In the genomic region with DNA sequence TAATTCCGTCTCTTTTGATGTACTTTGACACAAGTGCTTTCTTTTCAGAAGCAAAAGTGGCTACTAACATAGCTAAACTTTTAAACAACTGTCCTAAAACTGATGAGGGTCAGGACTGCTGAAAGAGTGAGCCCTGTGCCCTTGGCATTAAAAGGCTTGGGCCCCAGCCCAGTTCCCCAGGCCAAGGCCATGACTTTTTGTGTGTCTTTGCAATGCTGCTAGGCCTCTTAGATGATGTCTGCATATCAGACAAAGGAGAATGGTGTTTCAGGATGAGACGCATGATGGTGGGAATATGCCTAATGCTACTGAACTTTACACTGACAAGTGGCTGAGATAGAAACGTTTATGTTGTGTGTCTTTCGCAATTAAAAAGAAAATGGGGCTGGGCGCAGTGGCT, we compare ENCODE assay signal across 24 cellular contexts. TPM values are rescaled to one million over a fixed set of nuclear protein-coding genes. Genes with fewer than 3 reads are reported as not detected.
DNase-seq lines count a peak whose midpoint lies in the region; ATAC-seq, FAIRE-seq and TF ChIP-seq lines count a peak whose summit lies in the region.
"Had no signal": no experiment of that assay in that cellular context is flagged by ENCODE, and none has a peak within 500 bp of the region (broad histone marks: within the 10 kb centered on the region; RNA-seq: fewer than 3 reads in every experiment).

No MANE protein-coding gene starts in this region.

- ATAC-seq in HepG2 (no peak), right lobe of liver (no peak), K562 (no peak), HG02870 (IDR thresholded peaks at IDR 0.05; ENCODE audit: unreplicated experiment) (no peak), body of pancreas (no peak), Right ventricle myocardium superior (ENCODE audit: poor library complexity) (no peak)
- ATAC-seq: CD8-positive, alpha-beta T cell had no signal

- H3K9me3 ChIP-seq in HepG2 (ENCODE audit: low read length), result no peaks in the 10 kb centered on the region
- H3K9me3 ChIP-seq in right lobe of liver, result no peaks in the 10 kb centered on the region
- no peaks in the 10 kb centered on the region for H3K9me3 ChIP-seq in K562 (replicated peaks; ENCODE audit: control insufficient read depth, insufficient read depth, low read depth, low read length)
- no peaks in the 10 kb centered on the region for H3K9me3 ChIP-seq in vagina
- H3K9me3 ChIP-seq in body of pancreas, result no peaks in the 10 kb centered on the region
- H3K9me3 ChIP-seq: BLaER1, Caco-2 had no signal

- H3K9ac ChIP-seq in HepG2 (ENCODE audit: insufficient read depth, low read depth, low read length), result no peak overlapping the region
- no peak overlapping the region for H3K9ac ChIP-seq in K562 (ENCODE audit: insufficient read depth in 1 of 2, low read depth in 2 of 2, low read length in 2 of 2)
- H3K9ac ChIP-seq: BLaER1, GM23248 had no signal

- H3K4me2 ChIP-seq in HepG2 (ENCODE audit: low read depth, low read length) (no peak overlapping the region), K562 (ENCODE audit: insufficient read depth, low read length) (no peak overlapping the region)
- H3K4me2 ChIP-seq: BLaER1 had no signal

- TF ChIP-seq CTCF in HepG2 (CRISPR knock-in tag; IDR thresholded peaks at IDR 0.05), result no peak
- TF ChIP-seq CTCF in right lobe of liver (IDR thresholded peaks at IDR 0.05), result no peak
- TF ChIP-seq CTCF in K562 (IDR thresholded peaks at IDR 0.05 in 2 of 3, conservative IDR thresholded peaks at IDR 0.05 in 1 of 3; ENCODE audit: insufficient read depth in 2 of 3, low read depth in 1 of 3, low read length in 3 of 3), result no peak
- no peak for TF ChIP-seq CTCF in vagina (IDR thresholded peaks at IDR 0.05)
- TF ChIP-seq CTCF in body of pancreas (IDR thresholded peaks at IDR 0.05), result no peak

- POLR2A ChIA-PET in HepG2 (lab: Yijun Ruan, JAX), result no interaction called here
- POLR2A ChIA-PET in K562 (lab: Yijun Ruan, JAX), result no interaction called here

- H2AFZ ChIP-seq in HepG2 (ENCODE audit: low read length) (no peak overlapping the region), K562 (ENCODE audit: low read depth, low read length) (no peak overlapping the region)

- no peaks in the 10 kb centered on the region for H3K79me2 ChIP-seq in HepG2 (ENCODE audit: insufficient read depth, low read length)
- H3K79me2 ChIP-seq in K562 (ENCODE audit: control insufficient read depth, insufficient read depth, low read length), result no peaks in the 10 kb centered on the region

- no peak for TF ChIP-seq RAD21 in HepG2 (CRISPR knock-in tag; IDR thresholded peaks at IDR 0.05)
- no peak for TF ChIP-seq RAD21 in K562 (CRISPR knock-in tag; conservative IDR thresholded peaks at IDR 0.05 in 1 of 2, IDR thresholded peaks at IDR 0.05 in 1 of 2)

- TF ChIP-seq EP300 in HepG2 (IDR thresholded peaks at IDR 0.05; ENCODE audit: low read depth in 2 of 2, low read length in 2 of 2), result no peak
- TF ChIP-seq EP300 in HepG2 (CRISPR knock-in tag; IDR thresholded peaks at IDR 0.05; ENCODE audit: borderline replicate concordance), result no peak
- TF ChIP-seq EP300 in K562 (IDR thresholded peaks at IDR 0.05; ENCODE audit: low read length), result no peak

- in situ Hi-C loops in HepG2 (cut with HindIII; ENCODE audit: extremely low pct_ligation_motif_present, low pct_unique_long_range_greater_than_20kb) (no loop called here), K562 (cut with MboI) (no loop called here)

- H3K4me1 ChIP-seq in HepG2 (ENCODE audit: insufficient read depth, low read length) (peaks cover 17% of the 10 kb centered on the region), right lobe of liver (peaks cover 0 to 6% (median 0%) of the 10 kb centered on the region in 4 donors), K562 (replicated peaks in 1 of 2; ENCODE audit: control insufficient read depth in 2 of 2, insufficient read depth in 2 of 2, low read length in 2 of 2) (0 out of 5 replicates have a peak, but pooled peaks cover 0 to 5% of the 10 kb centered on the region in 2 experiments), vagina (no peaks in the 10 kb centered on the region), body of pancreas (no peaks in the 10 kb centered on the region)
- H3K4me1 ChIP-seq: BLaER1, Caco-2 had no signal

- H3K27ac ChIP-seq in HepG2 (ENCODE audit: extremely low read length, insufficient read depth, low read length) (no peak overlapping the region), right lobe of liver (no peak overlapping the region), K562 (ENCODE audit: extremely low read depth, low read depth, low read length) (no peak overlapping the region), vagina (no peak overlapping the region), body of pancreas (no peak overlapping the region)
- H3K27ac ChIP-seq: 22Rv1, BLaER1, C4-2B, GM23248 had no signal

- no peak overlapping the region for H3K4me3 ChIP-seq in HepG2 (replicated peaks in 1 of 3; ENCODE audit: insufficient read depth in 1 of 3, low read depth in 2 of 3, low read length in 3 of 3)
- no peak overlapping the region for H3K4me3 ChIP-seq in right lobe of liver
- H3K4me3 ChIP-seq in K562, result no peak overlapping the region
- no peak overlapping the region for H3K4me3 ChIP-seq in vagina
- H3K4me3 ChIP-seq in body of pancreas, result no peak overlapping the region
- H3K4me3 ChIP-seq: BLaER1, GM23248 had no signal

- CTCF ChIA-PET in HepG2 (lab: Yijun Ruan, JAX; ENCODE audit: low intra/inter-chr PET ratio, low total read pairs) (no interaction called here), K562 (lab: Yijun Ruan, JAX; ENCODE audit: low intra/inter-chr PET ratio) (interaction anchor here (0.7 kb wide), 1 partner anchor 17 kb away, joined by 4 read pairs; no protein-coding TSS in a partner anchor)

- H3K36me3 ChIP-seq in HepG2 (replicated peaks in 1 of 2; ENCODE audit: control insufficient read depth in 1 of 2, insufficient read depth in 2 of 2, low read length in 2 of 2) (peaks cover 0 to 1% of the 10 kb centered on the region in 2 experiments; a peak in 1 of 5 replicates), right lobe of liver (peaks cover 0 to 3% (median 0%) of the 10 kb centered on the region in 4 donors), K562 (ENCODE audit: control insufficient read depth, insufficient read depth, low read length) (no peaks in the 10 kb centered on the region), vagina (no peaks in the 10 kb centered on the region), body of pancreas (replicated peaks in 1 of 2; ENCODE audit: insufficient read depth in 1 of 2, low read depth in 2 of 2) (no peaks in the 10 kb centered on the region)
- H3K36me3 ChIP-seq: BLaER1 had no signal

- intact Hi-C loops in HepG2 (cut with micrococcal nuclease; ENCODE audit: unreplicated experiment) (no loop called here), right lobe of liver (cut with DNase I) (no loop called here), K562 (cut with micrococcal nuclease) (no loop called here), vagina (cut with DNase I) (no loop called here), body of pancreas (cut with DNase I) (no loop called here), Right ventricle myocardium superior (cut with DNase I) (no loop called here)

- BruUV-seq in HepG2 (replicated peaks; lab: Mats Ljungman, UMichigan) (no TSS peak), K562 (replicated peaks; lab: Mats Ljungman, UMichigan) (no TSS peak)

- H3K27me3 ChIP-seq in HepG2 (ENCODE audit: control insufficient read depth in 1 of 2, insufficient read depth in 2 of 2, low read length in 2 of 2), result no peaks in the 10 kb centered on the region
- H3K27me3 ChIP-seq in right lobe of liver, result no peaks in the 10 kb centered on the region
- H3K27me3 ChIP-seq in K562 (ENCODE audit: control insufficient read depth in 2 of 2, insufficient read depth in 2 of 2, low read length in 2 of 2), result peaks cover 38 to 50% of the 10 kb centered on the region in 2 experiments
- H3K27me3 ChIP-seq in vagina, result no peaks in the 10 kb centered on the region
- H3K27me3 ChIP-seq in body of pancreas, result no peaks in the 10 kb centered on the region
- H3K27me3 ChIP-seq: BLaER1 had no signal

- 77% methylated on average over 5 of the region's 5 CpGs for WGBS in HepG2 (ENCODE audit: low lambda C conversion rate)
- WGBS in right lobe of liver (ENCODE audit: insufficient coverage, low coverage, low lambda C conversion rate, missing lambda C conversion rate), result 87% methylated on average over 5 of the region's 5 CpGs
- WGBS in K562 (ENCODE audit: insufficient coverage, low coverage, missing lambda C conversion rate), result 5% methylated on average over 5 of the region's 5 CpGs
- 67 to 79% methylated on average over 5 of the region's 5 CpGs for WGBS in body of pancreas, 2 donors

- FAIRE-seq in HepG2 (lab: Jason Lieb, UNC) (no peak), K562 (lab: Jason Lieb, UNC) (no peak)
- FAIRE-seq: A204.1, G401.6, GM12892, H1 had no signal

- TF ChIP-seq POLR2A in HepG2 (IDR thresholded peaks at IDR 0.05; ENCODE audit: insufficient read depth in 1 of 2, low read depth in 2 of 2, low read length in 2 of 2), result no peak
- no peak for TF ChIP-seq POLR2A in right lobe of liver (IDR thresholded peaks at IDR 0.05)
- no peak for TF ChIP-seq POLR2A in K562 (conservative IDR thresholded peaks at IDR 0.05)
- TF ChIP-seq POLR2A in vagina (IDR thresholded peaks at IDR 0.05), result no peak
- TF ChIP-seq POLR2A in body of pancreas (IDR thresholded peaks at IDR 0.05), result no peak

- no peaks in the 10 kb centered on the region for H3K9me1 ChIP-seq in K562 (ENCODE audit: control insufficient read depth, insufficient read depth, low read length)

- no peak for DNase-seq in HepG2 (ENCODE audit: low spot score)
- no peak for DNase-seq in right lobe of liver
- no peak for DNase-seq in K562 (ENCODE audit: extremely low read depth in 1 of 4, low spot score in 3 of 4)
- peak; percentile 37 for DNase-seq in mesenteric fat pad (ENCODE audit: low spot score)
- no peak for DNase-seq in vagina (ENCODE audit: extremely low spot score in 2 of 2)
- DNase-seq in body of pancreas, result no peak
- no peak for DNase-seq in Right ventricle myocardium superior
- DNase-seq: Caco-2; CD4-positive, CD25-positive, alpha-beta regulatory T cell; CD8-positive, alpha-beta T cell; DMS153; DND-41; GM23248; H7; HCEC 1CT had no signal

- H4K20me1 ChIP-seq in HepG2 (ENCODE audit: insufficient read depth, low read length) (no peaks in the 10 kb centered on the region), K562 (replicated peaks; ENCODE audit: control insufficient read depth, insufficient read depth, low read length) (no peaks in the 10 kb centered on the region)
- H4K20me1 ChIP-seq: BLaER1 had no signal

RNA-seq across cellular contexts. Expression of gene SLC7A9, which starts 38.0 kb away (rescaled TPM):
- total RNA-seq in HepG2 (2016; rRNA removed; fragmentation: Illumina TruSeq; extraction: Trizol) (3.2 and 4.7 TPM in 2 replicates), right lobe of liver (10 to 100 TPM; 10.4 to 15.5 (median 13.5) TPM), K562 (2014; rRNA removed) (not detected in 2 replicates), K562 (2014; rRNA removed; fragmentation: Illumina TruSeq; extraction: Trizol) (not detected in 2 replicates), K562 (2015; rRNA removed; fragmentation: Illumina TruSeq; extraction: Trizol) (not detected in 2 replicates), K562 (2021) (not detected in 2 replicates), mesenteric fat pad (0.29 TPM), vagina (not detected), body of pancreas (not detected), Right ventricle myocardium superior (not detected)
- 3.1 and 3.7 TPM in 2 replicates for total RNA-seq in HepG2 (2016; cell fraction: cytosol; rRNA removed; fragmentation: Illumina TruSeq; extraction: Trizol; ENCODE audit: low read depth)
- total RNA-seq in HepG2 (2016; cell fraction: insoluble cytoplasmic fraction; rRNA removed; fragmentation: Illumina TruSeq; extraction: Trizol), result 3.2 and 5.3 TPM in 2 replicates
- 3.7 and 4.3 TPM in 2 replicates for total RNA-seq in HepG2 (2016; cell fraction: membrane; rRNA removed; fragmentation: Illumina TruSeq; extraction: Trizol)
- 5.8 and 6.1 TPM in 2 replicates for total RNA-seq in HepG2 (2016; cell fraction: nucleus; rRNA removed; fragmentation: Illumina TruSeq; extraction: Trizol)
- polyA plus RNA-seq in HepG2 (2011; rRNA removed) (8.3 and 8.8 TPM in 2 replicates), K562 (2011; rRNA removed) (not detected in 2 replicates), K562 (2014; fragmentation: Illumina TruSeq; extraction: Trizol) (not detected in 2 replicates), K562 (2014; fragmentation: Nextera tagmentation; extraction: Ambion mirVana) (not detected), K562 (2014; rRNA removed) (not detected in 2 replicates)
- 6.3 and 6.8 TPM in 2 replicates for polyA plus RNA-seq in HepG2 (2011; cell fraction: cytosol; rRNA removed)
- 13.7 and 17.8 TPM in 2 replicates for polyA plus RNA-seq in HepG2 (2011; cell fraction: nucleus; rRNA removed)
- polyA plus RNA-seq in HepG2 (2012), result 2.7 and 5.6 TPM in 2 replicates
- polyA plus RNA-seq in HepG2 (2016; cell fraction: cytosol; fragmentation: Illumina TruSeq; extraction: Trizol; ENCODE audit: low read depth), result 2.4 and 3.1 TPM in 2 replicates
- 3.4 and 3.9 TPM in 2 replicates for polyA plus RNA-seq in HepG2 (2016; cell fraction: insoluble cytoplasmic fraction; fragmentation: Illumina TruSeq; extraction: Trizol; ENCODE audit: low read depth)
- polyA plus RNA-seq in HepG2 (2016; cell fraction: membrane; fragmentation: Illumina TruSeq; extraction: Trizol; ENCODE audit: low read depth), result 3.1 and 3.4 TPM in 2 replicates
- 7.4 and 7.6 TPM in 2 replicates for polyA plus RNA-seq in HepG2 (2016; cell fraction: nucleus; fragmentation: Illumina TruSeq; extraction: Trizol; ENCODE audit: insufficient read depth, low read depth)
- 0.12 and 15.3 TPM in 2 replicates for polyA minus RNA-seq in HepG2 (2011; rRNA and poly(A)+ RNA removed; ENCODE audit: low replicate concordance)
- polyA minus RNA-seq in HepG2 (2011; cell fraction: cytosol; rRNA and poly(A)+ RNA removed), result 2.7 and 2.9 TPM in 2 replicates
- 5.5 and 6.8 TPM in 2 replicates for polyA minus RNA-seq in HepG2 (2011; cell fraction: nucleus; rRNA and poly(A)+ RNA removed)
- not detected in 2 replicates for total RNA-seq in K562 (2011; cell fraction: chromatin; rRNA removed; ENCODE audit: low replicate concordance)
- not detected in 2 replicates for total RNA-seq in K562 (2011; cell fraction: nucleolus; rRNA removed)
- not detected in 2 replicates for total RNA-seq in K562 (2011; cell fraction: nucleoplasm; rRNA removed)
- not detected in 2 replicates for polyA plus RNA-seq in K562 (2011; cell fraction: cytosol; rRNA removed)
- not detected in 2 replicates for polyA plus RNA-seq in K562 (2011; cell fraction: nucleus; rRNA removed)
- polyA plus RNA-seq in K562 (2012), result 0.06 TPM in 1 of 2 replicates, not detected in the other
- polyA minus RNA-seq in K562 (2011; rRNA and poly(A)+ RNA removed), result not detected in 2 replicates
- not detected in 2 replicates for polyA minus RNA-seq in K562 (2011; cell fraction: cytosol; rRNA and poly(A)+ RNA removed)
- polyA minus RNA-seq in K562 (2011; cell fraction: nucleus; rRNA and poly(A)+ RNA removed), result not detected in 2 replicates
- total RNA-seq: CD8-positive, alpha-beta T cell; GM23248; H1; H7 had no signal
- polyA plus RNA-seq: AG04450; CD4-positive, CD25-positive, alpha-beta regulatory T cell; GM23248 had no signal

Comparison
In these comparisons a context has a peak if more than half of its experiments do, and no peak if none do; other contexts are left out.
1. Of the 241 proteins assayed by ChIP-seq in both HepG2 and K562: peak only in HepG2: none; only in K562: none; in both: CEBPB; in neither: 240.